ENCODE assay signal across 8 cellular contexts in genomic region chr10:94363251-94363565, GRCh38. TPM values are rescaled to one million over a fixed set of nuclear protein-coding genes. Genes with fewer than 3 reads are reported as not detected.
DNase-seq lines count a peak whose midpoint lies in the region; TF ChIP-seq lines count a peak whose summit lies in the region.

No MANE protein-coding gene starts in this region.

- H3K27me3 ChIP-seq in MG63: no peaks in the 10 kb centered on the region
- H3K27me3 ChIP-seq in trophoblast cell (ENCODE audit: insufficient read depth, low read length): no peaks in the 10 kb centered on the region

- peaks cover 41% of the 10 kb centered on the region for H3K4me1 Mint-ChIP-seq in activated naive CD4-positive, alpha-beta T cell treated with anti-CD3 and anti-CD28 coated beads, Interleukin-2, amount 50 U/mL, for 24 hours

- no peak for TF ChIP-seq CTCF in epithelial cell of esophagus (IDR thresholded peaks at IDR 0.05; ENCODE audit: insufficient read depth, low read depth, low read length, missing control alignments)

- no peak overlapping the region for H3K14ac ChIP-seq in trophoblast cell (ENCODE audit: low read length)

- DNase-seq in activated naive CD4-positive, alpha-beta T cell treated with anti-CD3 and anti-CD28 coated beads, Interleukin-2, amount 50 U/mL, for 16 hours: no peak
- no peak for DNase-seq in MG63
- DNase-seq in epithelial cell of esophagus (ENCODE audit: low read depth): no peak
- DNase-seq in trophoblast cell: no peak
- no peak for DNase-seq in HEK293T (ENCODE audit: extremely low spot score)
- no peak for DNase-seq in NK-92 (lab: John Stamatoyannopoulos, UW; ENCODE audit: unreplicated experiment)
- DNase-seq in SHP77 treated with DMSO at 0.1 percent for 48 hours (lab: John Stamatoyannopoulos, UW): no peak

- no peak overlapping the region for H2BK120ac ChIP-seq in trophoblast cell (ENCODE audit: insufficient read depth, low read length, poor library complexity)

- H2BK5ac ChIP-seq in trophoblast cell (ENCODE audit: low read depth, low read length, poor library complexity): no peak overlapping the region

- no peak overlapping the region for H2BK12ac ChIP-seq in trophoblast cell (ENCODE audit: low read length)

- H3K4me2 ChIP-seq in trophoblast cell (ENCODE audit: low read length): peak overlapping the region; percentile 71

- H3K79me1 ChIP-seq in trophoblast cell (ENCODE audit: low read length): no peaks in the 10 kb centered on the region

- peaks cover 21% of the 10 kb centered on the region for H3K36me3 Mint-ChIP-seq in activated naive CD4-positive, alpha-beta T cell treated with anti-CD3 and anti-CD28 coated beads, Interleukin-2, amount 50 U/mL, for 24 hours

- no peak overlapping the region for H3K27ac ChIP-seq in trophoblast cell (ENCODE audit: low read depth, low read length)

- H3K4me3 ChIP-seq in MG63 (peak overlapping the region; percentile 91), epithelial cell of esophagus (ENCODE audit: low read length) (peak overlapping the region; percentile 66), trophoblast cell (ENCODE audit: low read depth, low read length) (no peak overlapping the region)

- WGBS in trophoblast cell (ENCODE audit: extremely low coverage, insufficient coverage, insufficient read length): no CpG with 5 or more reads among the region's 8 CpGs

- H3K23ac ChIP-seq in trophoblast cell (ENCODE audit: low read length): no peak overlapping the region

- H3K9me3 ChIP-seq in MG63 (no peaks in the 10 kb centered on the region), trophoblast cell (ENCODE audit: insufficient read depth, low read depth, low read length) (no peaks in the 10 kb centered on the region)

- CTCF ChIA-PET in HEK293T (lab: Yijun Ruan, JAX): interaction anchor here (0.7 to 1.3 kb wide), 4 partner anchors 13 to 81 kb away, joined by 3 to 6 read pairs (median 4); partner anchors contain the start of gene TBC1D12

- H3K79me2 ChIP-seq in trophoblast cell (ENCODE audit: control insufficient read depth, insufficient read depth, low read length, poor library complexity): peaks cover 1% of the 10 kb centered on the region

- peak overlapping the region; percentile 84 for H3K27ac Mint-ChIP-seq in activated naive CD4-positive, alpha-beta T cell treated with anti-CD3 and anti-CD28 coated beads, Interleukin-2, amount 50 U/mL, for 24 hours

- no peak overlapping the region for H3K9ac ChIP-seq in trophoblast cell (ENCODE audit: low read length)

- H3K27me3 Mint-ChIP-seq in activated naive CD4-positive, alpha-beta T cell treated with anti-CD3 and anti-CD28 coated beads, Interleukin-2, amount 50 U/mL, for 24 hours: peaks cover 2% of the 10 kb centered on the region

- POLR2A ChIA-PET in HEK293T (lab: Yijun Ruan, JAX): interaction anchor here (2.6 kb wide), 1 partner anchor 40 kb away, joined by 10 read pairs; no protein-coding TSS in a partner anchor

- peak overlapping the region; percentile 34 for H4K91ac ChIP-seq in trophoblast cell (ENCODE audit: low read depth, low read length)

- H2AK5ac ChIP-seq in trophoblast cell (ENCODE audit: low read length): no peak overlapping the region

- no peaks in the 10 kb centered on the region for H3K9me3 Mint-ChIP-seq in activated naive CD4-positive, alpha-beta T cell treated with anti-CD3 and anti-CD28 coated beads, Interleukin-2, amount 50 U/mL, for 24 hours

- peak overlapping the region; percentile 98 for H3K4me3 Mint-ChIP-seq in activated naive CD4-positive, alpha-beta T cell treated with anti-CD3 and anti-CD28 coated beads, Interleukin-2, amount 50 U/mL, for 24 hours

- H4K8ac ChIP-seq in trophoblast cell (ENCODE audit: low read depth, low read length): peak overlapping the region; percentile 97

- peaks cover 2 to 4% of the 10 kb centered on the region in 2 experiments for H3K4me1 ChIP-seq in trophoblast cell (ENCODE audit: control insufficient read depth in 1 of 2, insufficient read depth in 2 of 2, low read length in 2 of 2)

- H3K4ac ChIP-seq in trophoblast cell (ENCODE audit: low read depth, low read length): no peak overlapping the region

- H3K18ac ChIP-seq in trophoblast cell (ENCODE audit: low read length): no peak overlapping the region

- H3K36me3 ChIP-seq in MG63 (peaks cover 29% of the 10 kb centered on the region), trophoblast cell (ENCODE audit: control insufficient read depth in 1 of 2, insufficient read depth in 2 of 2, low read length in 2 of 2) (no peaks in the 10 kb centered on the region)

- H4K12ac ChIP-seq in trophoblast cell (ENCODE audit: low read depth, low read length): no peak overlapping the region

- H2AFZ ChIP-seq in trophoblast cell (ENCODE audit: insufficient read depth, low read length, poor library complexity): peak overlapping the region; percentile 90

TF ChIP-seq in HEK293T, 16 proteins besides CTCF, POLR2A, EP300 and RAD21:
- TF ChIP-seq ELF4 (IDR thresholded peaks at IDR 0.05) (no peak), PKNOX1 (IDR thresholded peaks at IDR 0.05) (no peak)
TF ChIP-seq in HEK293T: peak in this region for 0.

RNA-seq across cellular contexts. Expression of gene NOC3L, which starts 0.5 kb away (rescaled TPM):
- 43.1 and 56.0 TPM in 2 replicates for total RNA-seq in MG63 (2014; rRNA removed; shearing (Covaris generic); ENCODE audit: low replicate concordance)
- 6.7 TPM in 2 replicates for polyA plus RNA-seq in trophoblast cell (2013)

RNA-seq across cellular contexts. Expression of gene TBC1D12, which starts 39.1 kb away (rescaled TPM):
- 7.2 TPM in 2 replicates for total RNA-seq in MG63 (2014; rRNA removed; shearing (Covaris generic); ENCODE audit: low replicate concordance)
- polyA plus RNA-seq in trophoblast cell (2013): 5.0 and 5.5 TPM in 2 replicates
